11 cellular contexts compared by ENCODE assay signal in genomic region chr16:89288966-89289365, GRCh38.
"Had no signal": no experiment of that assay in that cellular context is flagged by ENCODE, and none has a peak within 500 bp of the region (broad histone marks: within the 10 kb centered on the region; RNA-seq: fewer than 3 reads in every experiment).

No MANE protein-coding gene starts in this region.

- H3K9me3 ChIP-seq: thoracic aorta, uterus had no signal

- H3K4me3 ChIP-seq: thoracic aorta, uterus had no signal

- H3K27me3 ChIP-seq: uterus had no signal

- H3K4me3 Mint-ChIP-seq: activated CD8-positive, alpha-beta T cell treated with anti-CD3 and anti-CD28 coated beads for 36 hours; activated naive CD4-positive, alpha-beta T cell treated with anti-CD3 and anti-CD28 coated beads, Interleukin-2, amount 10 ng/mL, durations not matched to agents 7 days and 5 days; brain; endodermal cell; immature natural killer cell; nephron; stimulated activated naive CD8-positive, alpha-beta T cell treated with anti-CD3 and anti-CD28 coated beads, Interleukin-15, amount 100 ng/mL, for 72 hours had no signal

- DNase-seq: cerebellar nuclear complex had no signal

- H3K9me3 Mint-ChIP-seq: activated CD8-positive, alpha-beta T cell treated with anti-CD3 and anti-CD28 coated beads for 36 hours; activated naive CD4-positive, alpha-beta T cell treated with anti-CD3 and anti-CD28 coated beads, Interleukin-2, amount 10 ng/mL, durations not matched to agents 7 days and 5 days; activated T-helper 2 cell treated with anti-CD3 and anti-CD28 coated beads, Interferon-gamma antibody, Interleukin-2, Interleukin-4, amounts not matched to agents 10 μg/mL and 5 μg/mL and 100 μg/mL, durations not matched to agents 14 hours and 24 hours and 36 hours; brain; endodermal cell; immature natural killer cell; nephron; stimulated activated naive CD8-positive, alpha-beta T cell treated with anti-CD3 and anti-CD28 coated beads, Interleukin-15, amount 100 ng/mL, for 72 hours had no signal

- H3K27me3 Mint-ChIP-seq: activated CD8-positive, alpha-beta T cell treated with anti-CD3 and anti-CD28 coated beads for 36 hours; activated naive CD4-positive, alpha-beta T cell treated with anti-CD3 and anti-CD28 coated beads, Interleukin-2, amount 10 ng/mL, durations not matched to agents 7 days and 5 days; brain; stimulated activated naive CD8-positive, alpha-beta T cell treated with anti-CD3 and anti-CD28 coated beads, Interleukin-15, amount 100 ng/mL, for 72 hours had no signal

- H3K36me3 ChIP-seq: uterus had no signal

- H3K4me1 ChIP-seq: uterus had no signal

- H3K27ac ChIP-seq: thoracic aorta, uterus had no signal
